Comparison of ENCODE assay signal across 9 cellular contexts in the genomic region with DNA sequence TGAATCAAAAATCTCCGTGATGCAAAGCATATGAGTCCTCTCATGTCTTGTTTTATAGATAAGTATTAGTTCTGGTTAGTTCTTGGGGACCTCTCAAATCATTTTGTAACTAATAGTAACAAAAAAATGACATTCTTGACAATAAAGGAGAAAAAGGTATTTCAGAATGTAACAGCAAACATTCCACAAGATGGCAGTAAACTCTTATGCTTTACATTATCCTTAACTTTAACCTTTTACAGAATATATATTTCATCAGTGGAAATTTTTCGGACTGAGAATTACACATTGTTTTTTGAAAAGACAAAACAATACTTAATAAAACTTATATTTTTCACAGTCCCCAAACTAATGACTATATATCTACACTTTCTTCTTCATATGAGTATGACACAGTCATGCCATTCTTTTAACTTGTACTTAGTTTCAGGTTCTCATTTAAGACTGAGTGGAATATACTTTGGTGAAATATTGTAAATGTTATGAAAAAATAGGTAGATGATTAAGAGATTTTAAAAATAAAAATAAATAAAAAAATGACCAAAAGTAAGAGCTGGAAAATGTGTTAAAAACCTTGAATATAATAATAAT.
DNase-seq lines count a peak whose midpoint lies in the region; ATAC-seq, FAIRE-seq and TF ChIP-seq lines count a peak whose summit lies in the region.
"Had no signal": no experiment of that assay in that cellular context is flagged by ENCODE, and none has a peak within 500 bp of the region (broad histone marks: within the 10 kb centered on the region; RNA-seq: fewer than 3 reads in every experiment).

No MANE protein-coding gene starts in this region.

- H3K36me3 Mint-ChIP-seq in activated naive CD4-positive, alpha-beta T cell treated with anti-CD3 and anti-CD28 coated beads, Interleukin-2, amount 50 U/mL, for 72 hours: no peaks in the 10 kb centered on the region

- peak; percentile 58 for TF ChIP-seq RAD21 in Ishikawa (IDR thresholded peaks at IDR 0.05; ENCODE audit: low read depth)

- TF ChIP-seq CTCF in D721Med (IDR thresholded peaks at IDR 0.05; ENCODE audit: insufficient read depth, missing control alignments): peak; percentile 79

- H3K9me3 Mint-ChIP-seq in activated naive CD4-positive, alpha-beta T cell treated with anti-CD3 and anti-CD28 coated beads, Interleukin-2, amount 50 U/mL, for 72 hours: peaks cover 0 to 3% of the 10 kb centered on the region in 2 donors

- no peak for TF ChIP-seq EP300 in Ishikawa (IDR thresholded peaks at IDR 0.05; ENCODE audit: borderline replicate concordance)

- H3K27ac Mint-ChIP-seq in activated naive CD4-positive, alpha-beta T cell treated with anti-CD3 and anti-CD28 coated beads, Interleukin-2, amount 50 U/mL, for 72 hours: no peak overlapping the region

- ATAC-seq in GM18505 (IDR thresholded peaks at IDR 0.05; ENCODE audit: unreplicated experiment) (no peak), GM21723 (IDR thresholded peaks at IDR 0.05; ENCODE audit: unreplicated experiment) (no peak), GM18867 (IDR thresholded peaks at IDR 0.05; ENCODE audit: unreplicated experiment) (no peak)
- no peak for ATAC-seq in activated naive CD4-positive, alpha-beta T cell treated with anti-CD3 and anti-CD28 coated beads, Interleukin-2, amount 50 U/mL, for 72 hours

- no peak for TF ChIP-seq POLR2A in GM18505 (IDR thresholded peaks at IDR 0.05; ENCODE audit: borderline replicate concordance, extremely low read depth, insufficient read depth, insufficient read length)

- DNase-seq in D721Med (ENCODE audit: insufficient read length, low spot score) (no peak), SW480 (ENCODE audit: low spot score) (peak; percentile 26), iris pigment epithelial cell (ENCODE audit: low read depth) (peak; percentile 24)
- DNase-seq in activated naive CD4-positive, alpha-beta T cell treated with anti-CD3 and anti-CD28 coated beads, Interleukin-2, amount 50 U/mL, for 72 hours (ENCODE audit: low spot score in 2 of 2): no peak
- DNase-seq: esophagus squamous epithelium had no signal

- peak; percentile 79 for FAIRE-seq in D721Med (lab: Jason Lieb, UNC)

TF ChIP-seq in Ishikawa, 13 proteins besides CTCF, POLR2A, EP300 and RAD21:
- TF ChIP-seq YY1 (IDR thresholded peaks at IDR 0.05; ENCODE audit: low read depth) (no peak), TEAD4 (IDR thresholded peaks at IDR 0.05) (no peak), ZBTB7A (IDR thresholded peaks at IDR 0.05; ENCODE audit: low read depth) (no peak), TCF12 (IDR thresholded peaks at IDR 0.05; ENCODE audit: low read depth) (no peak), TAF1 (IDR thresholded peaks at IDR 0.05; ENCODE audit: low read depth) (no peak), EGR1 (IDR thresholded peaks at IDR 0.05) (no peak), CEBPB (IDR thresholded peaks at IDR 0.05) (no peak), NFIC (IDR thresholded peaks at IDR 0.05) (no peak), FOXM1 (IDR thresholded peaks at IDR 0.05; ENCODE audit: borderline replicate concordance, low read depth) (no peak), CREB1 (IDR thresholded peaks at IDR 0.05; ENCODE audit: low read depth) (no peak)
- TF ChIP-seq, protein P1, sequence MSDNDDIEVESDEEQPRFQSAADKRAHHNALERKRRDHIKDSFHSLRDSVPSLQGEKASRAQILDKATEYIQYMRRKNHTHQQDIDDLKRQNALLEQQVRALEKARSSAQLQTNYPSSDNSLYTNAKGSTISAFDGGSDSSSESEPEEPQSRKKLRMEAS (IDR thresholded peaks at IDR 0.05): no peak
- TF ChIP-seq, protein P2, sequence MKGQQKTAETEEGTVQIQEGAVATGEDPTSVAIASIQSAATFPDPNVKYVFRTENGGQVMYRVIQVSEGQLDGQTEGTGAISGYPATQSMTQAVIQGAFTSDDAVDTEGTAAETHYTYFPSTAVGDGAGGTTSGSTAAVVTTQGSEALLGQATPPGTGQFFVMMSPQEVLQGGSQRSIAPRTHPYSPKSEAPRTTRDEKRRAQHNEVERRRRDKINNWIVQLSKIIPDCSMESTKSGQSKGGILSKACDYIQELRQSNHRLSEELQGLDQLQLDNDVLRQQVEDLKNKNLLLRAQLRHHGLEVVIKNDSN (IDR thresholded peaks at IDR 0.05): no peak
- TF ChIP-seq, protein P3, sequence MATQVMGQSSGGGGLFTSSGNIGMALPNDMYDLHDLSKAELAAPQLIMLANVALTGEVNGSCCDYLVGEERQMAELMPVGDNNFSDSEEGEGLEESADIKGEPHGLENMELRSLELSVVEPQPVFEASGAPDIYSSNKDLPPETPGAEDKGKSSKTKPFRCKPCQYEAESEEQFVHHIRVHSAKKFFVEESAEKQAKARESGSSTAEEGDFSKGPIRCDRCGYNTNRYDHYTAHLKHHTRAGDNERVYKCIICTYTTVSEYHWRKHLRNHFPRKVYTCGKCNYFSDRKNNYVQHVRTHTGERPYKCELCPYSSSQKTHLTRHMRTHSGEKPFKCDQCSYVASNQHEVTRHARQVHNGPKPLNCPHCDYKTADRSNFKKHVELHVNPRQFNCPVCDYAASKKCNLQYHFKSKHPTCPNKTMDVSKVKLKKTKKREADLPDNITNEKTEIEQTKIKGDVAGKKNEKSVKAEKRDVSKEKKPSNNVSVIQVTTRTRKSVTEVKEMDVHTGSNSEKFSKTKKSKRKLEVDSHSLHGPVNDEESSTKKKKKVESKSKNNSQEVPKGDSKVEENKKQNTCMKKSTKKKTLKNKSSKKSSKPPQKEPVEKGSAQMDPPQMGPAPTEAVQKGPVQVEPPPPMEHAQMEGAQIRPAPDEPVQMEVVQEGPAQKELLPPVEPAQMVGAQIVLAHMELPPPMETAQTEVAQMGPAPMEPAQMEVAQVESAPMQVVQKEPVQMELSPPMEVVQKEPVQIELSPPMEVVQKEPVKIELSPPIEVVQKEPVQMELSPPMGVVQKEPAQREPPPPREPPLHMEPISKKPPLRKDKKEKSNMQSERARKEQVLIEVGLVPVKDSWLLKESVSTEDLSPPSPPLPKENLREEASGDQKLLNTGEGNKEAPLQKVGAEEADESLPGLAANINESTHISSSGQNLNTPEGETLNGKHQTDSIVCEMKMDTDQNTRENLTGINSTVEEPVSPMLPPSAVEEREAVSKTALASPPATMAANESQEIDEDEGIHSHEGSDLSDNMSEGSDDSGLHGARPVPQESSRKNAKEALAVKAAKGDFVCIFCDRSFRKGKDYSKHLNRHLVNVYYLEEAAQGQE (IDR thresholded peaks at IDR 0.05; ENCODE audit: low read depth): no peak

Comparison
In these comparisons a context has a peak if more than half of its experiments do, and no peak if none do; other contexts are left out.
1. DNase-seq: peak in SW480 (single experiment) and iris pigment epithelial cell (single experiment); none in D721Med (single experiment) and activated naive CD4-positive, alpha-beta T cell treated with anti-CD3 and anti-CD28 coated beads, Interleukin-2, amount 50 U/mL, for 72 hours (0 of 2).